Comparison of ENCODE assay signal across 8 cellular contexts in the genomic region with DNA sequence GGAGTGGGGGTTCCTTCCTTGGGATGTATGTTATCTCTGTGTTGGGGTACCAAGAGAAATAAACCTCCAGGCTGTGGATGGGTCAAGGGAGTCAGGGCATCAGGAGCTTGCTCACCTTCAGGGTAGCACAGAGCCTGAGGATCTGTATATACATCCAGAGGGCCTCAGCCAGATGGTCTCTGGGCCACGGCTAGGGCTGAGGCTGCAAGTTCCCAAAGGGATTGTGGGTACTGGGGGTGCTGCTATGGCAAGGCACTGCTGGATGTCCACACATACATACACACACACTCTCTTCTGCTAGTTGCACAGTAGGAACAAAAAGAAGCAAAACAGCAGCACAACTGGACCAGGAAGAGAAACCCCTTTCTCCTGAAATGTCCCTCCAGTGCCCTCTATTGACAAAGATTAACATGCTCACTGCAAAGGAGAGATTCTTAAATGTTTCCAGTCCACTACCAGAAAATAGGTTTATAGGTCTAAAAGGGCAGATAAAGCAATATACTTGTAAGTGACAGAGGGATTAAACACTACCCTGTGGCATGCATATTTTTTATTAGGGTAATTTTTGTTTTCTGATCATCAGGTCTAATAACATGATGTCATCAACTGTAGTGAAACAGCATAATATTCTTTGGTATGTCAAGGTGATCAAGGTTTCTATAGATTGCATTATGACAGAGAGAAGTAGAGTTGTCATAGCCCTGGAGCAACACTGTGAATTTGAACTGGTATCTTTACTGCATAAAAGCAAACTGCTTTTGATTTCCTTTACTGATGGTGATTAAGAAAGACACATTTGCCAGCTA. TPM values are rescaled to one million over a fixed set of nuclear protein-coding genes. Genes with fewer than 3 reads are reported as not detected.
DNase-seq lines count a peak whose midpoint lies in the region; ATAC-seq and TF ChIP-seq lines count a peak whose summit lies in the region.

No MANE protein-coding gene starts in this region.

- TF ChIP-seq CTCF in GM12874 (IDR thresholded peaks at IDR 0.05; ENCODE audit: insufficient read depth, low read depth, low read length): peak; percentile 20; the same call in 1 of the 2 replicates
- TF ChIP-seq CTCF in WI38 (IDR thresholded peaks at IDR 0.05; ENCODE audit: low read depth, low read length): peak; percentile 52; the same call in 1 of the 2 replicates
- TF ChIP-seq CTCF in nephron (IDR thresholded peaks at IDR 0.05; ENCODE audit: unreplicated experiment in 3 of 3): peak; percentile 41 to 54 (median 49)
- TF ChIP-seq CTCF in coronary artery (IDR thresholded peaks at IDR 0.05): no peak

- no peaks in the 10 kb centered on the region for H3K36me3 Mint-ChIP-seq in nephron (ENCODE audit: low read depth)
- no peaks in the 10 kb centered on the region for H3K36me3 Mint-ChIP-seq in activated T-helper 17 cell treated with anti-CD3 and anti-CD28 coated beads, Interleukin-2, amount 50 U/mL, for 72 hours (ENCODE audit: low read depth)

- DNase-seq in activated CD4-positive, alpha-beta T cell treated with anti-CD3 and anti-CD28 coated beads, Interleukin-2, amount 50 U/mL, for 4 hours: no peak
- DNase-seq in NCI-H2029 treated with DMSO at 0.1 percent for 48 hours (lab: John Stamatoyannopoulos, UW) (no peak), coronary artery (ENCODE audit: low spot score) (no peak)

- peaks cover 4% of the 10 kb centered on the region for H3K27me3 Mint-ChIP-seq in nephron (ENCODE audit: low read depth)
- peaks cover 3% of the 10 kb centered on the region for H3K27me3 Mint-ChIP-seq in activated T-helper 17 cell treated with anti-CD3 and anti-CD28 coated beads, Interleukin-2, amount 50 U/mL, for 72 hours

- ATAC-seq in HG02981 (IDR thresholded peaks at IDR 0.05; ENCODE audit: unreplicated experiment): peak; percentile 51
- ATAC-seq in activated T-helper 17 cell treated with anti-CD3 and anti-CD28 coated beads, Interleukin-2, amount 50 U/mL, for 72 hours (replicated peaks): no peak

- H3K9me3 Mint-ChIP-seq in nephron: no peaks in the 10 kb centered on the region
- H3K9me3 Mint-ChIP-seq in activated T-helper 17 cell treated with anti-CD3 and anti-CD28 coated beads, Interleukin-2, amount 50 U/mL, for 72 hours: peaks cover 5% of the 10 kb centered on the region

- no peak overlapping the region for H3K27ac Mint-ChIP-seq in nephron
- H3K27ac Mint-ChIP-seq in activated T-helper 17 cell treated with anti-CD3 and anti-CD28 coated beads, Interleukin-2, amount 50 U/mL, for 72 hours: no peak overlapping the region

- no peak overlapping the region for H3K4me3 Mint-ChIP-seq in nephron
- no peak overlapping the region for H3K4me3 Mint-ChIP-seq in activated T-helper 17 cell treated with anti-CD3 and anti-CD28 coated beads, Interleukin-2, amount 50 U/mL, for 72 hours

- no peak overlapping the region for H3K27ac ChIP-seq in coronary artery

- H3K4me3 ChIP-seq in WI38 (ENCODE audit: low read depth, low read length) (no peak overlapping the region), coronary artery (no peak overlapping the region)

- no peaks in the 10 kb centered on the region for H3K4me1 Mint-ChIP-seq in nephron
- H3K4me1 Mint-ChIP-seq in activated T-helper 17 cell treated with anti-CD3 and anti-CD28 coated beads, Interleukin-2, amount 50 U/mL, for 72 hours: no peaks in the 10 kb centered on the region

RNA-seq across cellular contexts. Expression of a gene that starts 56.3 kb away (rescaled TPM):
- total RNA-seq in activated T-helper 17 cell treated with anti-CD3 and anti-CD28 coated beads, Interleukin-2, amount 50 U/mL, for 72 hours: not detected
